In genomic region chr21:14531927-14532326, GRCh38 we compare ENCODE assay signal across 1 cellular context.
TF ChIP-seq lines count a peak whose summit lies in the region.

No MANE protein-coding gene starts in this region.

TF ChIP-seq in GM12878, 131 proteins besides CTCF, POLR2A, EP300 and RAD21 (continued from another document):
- no peak for TF ChIP-seq IRF3 (IDR thresholded peaks at IDR 0.05)
- TF ChIP-seq NFIC (IDR thresholded peaks at IDR 0.05; ENCODE audit: low read depth, low read length) = peak; percentile 31; the same call in 1 of the 2 replicates
- peak; percentile 35; the same call in 1 of the 2 replicates for TF ChIP-seq JUNB (IDR thresholded peaks at IDR 0.05)
